In genomic region chr5:95816341-95816740, GRCh38 we compare ENCODE assay signal across 1 cellular context.
TF ChIP-seq lines count a peak whose summit lies in the region.

No MANE protein-coding gene starts in this region.

TF ChIP-seq in H1, 55 proteins besides CTCF, POLR2A, EP300 and RAD21:
- no peak for TF ChIP-seq CREB1 (IDR thresholded peaks at IDR 0.05)
- TF ChIP-seq MAFK (IDR thresholded peaks at IDR 0.05; ENCODE audit: low read depth, low read length) = peak; percentile 48; the same call in 1 of the 2 replicates
TF ChIP-seq in H1: peak in this region for 1.
